Comparison of ENCODE assay signal across 8 cellular contexts in genomic region chr7:151115121-151115835, GRCh38. TPM values are rescaled to one million over a fixed set of nuclear protein-coding genes. Genes with fewer than 3 reads are reported as not detected.
DNase-seq lines count a peak whose midpoint lies in the region; ATAC-seq and TF ChIP-seq lines count a peak whose summit lies in the region.

No MANE protein-coding gene starts in this region.

- no peak for ATAC-seq in lower lobe of right lung
- no peak for ATAC-seq in HG03442 (IDR thresholded peaks at IDR 0.05; ENCODE audit: unreplicated experiment)
- no peak for ATAC-seq in GM19035 (IDR thresholded peaks at IDR 0.05; ENCODE audit: unreplicated experiment)

- peaks cover 33% of the 10 kb centered on the region for H3K4me1 Mint-ChIP-seq in MCF 10A (ENCODE audit: insufficient read depth, unreplicated experiment)

- no peaks in the 10 kb centered on the region for H3K27me3 Mint-ChIP-seq in MCF 10A (ENCODE audit: insufficient read depth, unreplicated experiment)

- H3K27ac ChIP-seq in lower lobe of right lung (peak overlapping the region; percentile 77), urinary bladder (ENCODE audit: low read depth) (peak overlapping the region; percentile 85)

- peak overlapping the region; percentile 85 for H3K4me3 Mint-ChIP-seq in MCF 10A (ENCODE audit: unreplicated experiment)

- H3K4me1 ChIP-seq in lower lobe of right lung (peaks cover 38% of the 10 kb centered on the region), urinary bladder (ENCODE audit: insufficient read depth) (no peaks in the 10 kb centered on the region)

- no peaks in the 10 kb centered on the region for H3K9me3 ChIP-seq in lower lobe of right lung

- H3K27ac Mint-ChIP-seq in MCF 10A (ENCODE audit: low read depth, unreplicated experiment): peak overlapping the region; percentile 84

- no TSS peak for BruUV-seq in MCF 10A (replicated peaks; lab: Mats Ljungman, UMichigan)

- H3K36me3 ChIP-seq in lower lobe of right lung (peaks cover 35% of the 10 kb centered on the region), urinary bladder (ENCODE audit: insufficient read depth) (peaks cover 2% of the 10 kb centered on the region)

- no peaks in the 10 kb centered on the region for H3K27me3 ChIP-seq in lower lobe of right lung (ENCODE audit: low read depth)

- H3K4me3 ChIP-seq in lower lobe of right lung: peak overlapping the region; percentile 49
- peak overlapping the region; percentile 53 for H3K4me3 ChIP-seq in urinary bladder (ENCODE audit: low read depth, low read length)

- intact Hi-C loops in MCF 10A (cut with micrococcal nuclease): no loop called here
- intact Hi-C loops in lower lobe of right lung (cut with DNase I): no loop called here

- no peaks in the 10 kb centered on the region for H3K9me3 Mint-ChIP-seq in MCF 10A (ENCODE audit: unreplicated experiment)

- TF ChIP-seq CTCF in MCF 10A (IDR thresholded peaks at IDR 0.05; ENCODE audit: unreplicated experiment): no peak
- TF ChIP-seq CTCF in lower lobe of right lung (IDR thresholded peaks at IDR 0.05): no peak

- DNase-seq in activated T-cell treated with anti-CD3 and anti-CD28 coated beads for 1 hour (ENCODE audit: low read depth): peak; percentile 19
- no peak for DNase-seq in activated T-cell treated with anti-CD3 and anti-CD28 coated beads for 4 hours
- peak; percentile 15 for DNase-seq in MCF 10A (ENCODE audit: unreplicated experiment)
- peak; percentile 50 for DNase-seq in lower lobe of right lung
- no peak for DNase-seq in DMS 273 (lab: John Stamatoyannopoulos, UW; ENCODE audit: unreplicated experiment)

- WGBS in urinary bladder: 9% methylated on average over 114 of the region's 114 CpGs

- peaks cover 31% of the 10 kb centered on the region for H3K36me3 Mint-ChIP-seq in MCF 10A (ENCODE audit: insufficient read depth, unreplicated experiment)

- POLR2A ChIA-PET in MCF 10A (lab: Yijun Ruan, JAX): interaction anchor here (0.6 to 8.4 kb wide), 14 partner anchors 8 to 226 kb away, joined by 3 to 128 read pairs (median 6); partner anchors contain the start of genes ABCB8, ABCF2, AGAP3 and CDK5

- CTCF ChIA-PET in MCF 10A (lab: Yijun Ruan, JAX): interaction anchor here (0.6 to 15.6 kb wide), 8 partner anchors 8 to 216 kb away, joined by 3 to 315 read pairs (median 5); partner anchors contain the start of genes AGAP3 and TMUB1

RNA-seq across cellular contexts. Expression of gene AGAP3, which starts 29.0 kb away (rescaled TPM):
- total RNA-seq in MCF 10A (2022): 95.6 and 138 TPM in 2 replicates
- 157 TPM for total RNA-seq in lower lobe of right lung
- 25.5 TPM for total RNA-seq in urinary bladder
- 77.0 TPM for polyA plus RNA-seq in urinary bladder

RNA-seq across cellular contexts. Expression of gene TMUB1, which starts 32.0 kb away (rescaled TPM):
- total RNA-seq in MCF 10A (2022) (25.7 and 30.1 TPM in 2 replicates), lower lobe of right lung (37.4 TPM), urinary bladder (9.7 TPM)
- 51.9 TPM for polyA plus RNA-seq in urinary bladder

RNA-seq across cellular contexts. Expression of gene FASTK, which starts 34.7 kb away (rescaled TPM):
- total RNA-seq in MCF 10A (2022): 79.3 and 83.6 TPM in 2 replicates
- 54.4 TPM for total RNA-seq in lower lobe of right lung
- 42.4 TPM for total RNA-seq in urinary bladder
- polyA plus RNA-seq in urinary bladder: 87.8 TPM

RNA-seq across cellular contexts. Expression of gene GBX1, which starts 52.2 kb away (rescaled TPM):
- not detected in 2 replicates for total RNA-seq in MCF 10A (2022)
- not detected for total RNA-seq in lower lobe of right lung
- total RNA-seq in urinary bladder: not detected
- not detected for polyA plus RNA-seq in urinary bladder

RNA-seq across cellular contexts. Expression of gene SLC4A2, which starts 55.9 kb away (rescaled TPM):
- total RNA-seq in MCF 10A (2022) (112 and 114 TPM in 2 replicates), lower lobe of right lung (182 TPM), urinary bladder (30.6 TPM)
- 107 TPM for polyA plus RNA-seq in urinary bladder

Comparison
In these comparisons a context has a peak if more than half of its experiments do, and no peak if none do; other contexts are left out.
1. DNase-seq: peak in activated T-cell treated with anti-CD3 and anti-CD28 coated beads for 1 hour (single experiment), MCF 10A (single experiment) and lower lobe of right lung (single experiment); none in activated T-cell treated with anti-CD3 and anti-CD28 coated beads for 4 hours (single experiment) and DMS 273 (single experiment).